15 cellular contexts compared by ENCODE assay signal in the genomic region with DNA sequence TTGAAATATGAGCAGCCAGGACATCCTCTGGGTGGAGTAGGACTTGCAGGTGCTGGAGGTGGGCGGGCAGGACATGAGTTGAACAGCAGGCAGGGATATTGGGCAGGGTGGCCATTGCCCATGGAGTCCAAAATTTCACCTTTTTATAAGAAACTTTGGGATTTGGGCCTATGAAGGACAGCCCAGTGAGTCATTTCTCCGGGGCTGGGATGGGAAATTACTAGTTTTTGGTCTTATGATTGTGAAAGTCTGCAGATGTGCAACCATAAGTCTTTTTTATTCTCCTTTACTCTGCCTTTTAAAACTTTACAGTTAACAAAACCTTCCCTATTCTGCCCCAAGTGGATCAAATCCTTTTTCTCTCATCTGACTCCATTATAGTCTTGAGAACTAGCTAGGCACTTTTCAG.
A peak's percentile ranks its signal among the peaks of the same experiment; 100 is the strongest.
DNase-seq lines count a peak whose midpoint lies in the region; ATAC-seq and TF ChIP-seq lines count a peak whose summit lies in the region.
"Had no signal": no experiment of that assay in that cellular context is flagged by ENCODE, and none has a peak within 500 bp of the region (broad histone marks: within the 10 kb centered on the region; RNA-seq: fewer than 3 reads in every experiment).

No MANE protein-coding gene starts in this region.

- no peak overlapping the region for H3K4me3 Mint-ChIP-seq in stimulated activated effector memory CD8-positive, alpha-beta T cell treated with anti-CD3 and anti-CD28 coated beads, Interleukin-12 subunit alpha, Interleukin-12 subunit beta, amount 100 ng/mL, for 72 hours
- H3K4me3 Mint-ChIP-seq: T-helper 17 cell had no signal

- H3K36me3 Mint-ChIP-seq in stimulated activated effector memory CD8-positive, alpha-beta T cell treated with anti-CD3 and anti-CD28 coated beads, Interleukin-12 subunit alpha, Interleukin-12 subunit beta, amount 100 ng/mL, for 72 hours, result no peaks in the 10 kb centered on the region

- intact Hi-C loops in colonic mucosa (cut with DNase I), result no loop called here

- H3K4me3 ChIP-seq in colonic mucosa (no peak overlapping the region), skeletal muscle tissue (ENCODE audit: low read length in 3 of 3) (no peak overlapping the region)
- H3K4me3 ChIP-seq: dorsolateral prefrontal cortex, upper lobe of right lung had no signal

- ATAC-seq in stimulated activated effector memory CD8-positive, alpha-beta T cell treated with anti-CD3 and anti-CD28 coated beads, Interleukin-12 subunit alpha, Interleukin-12 subunit beta, amount 100 ng/mL, for 72 hours, result no peak
- ATAC-seq: T-helper 17 cell, upper lobe of right lung had no signal

- H3K27me3 ChIP-seq in colonic mucosa (peaks cover 3% of the 10 kb centered on the region), skeletal muscle tissue (ENCODE audit: control insufficient read depth in 3 of 3, insufficient read depth in 3 of 3, low read length in 3 of 3) (no peaks in the 10 kb centered on the region)
- H3K27me3 ChIP-seq: upper lobe of right lung had no signal

- TF ChIP-seq CTCF in colonic mucosa (IDR thresholded peaks at IDR 0.05), result no peak

- peak; percentile 58 for DNase-seq in GM03348 (ENCODE audit: low spot score)
- no peak for DNase-seq in colonic mucosa
- DNase-seq in iris pigment epithelial cell (ENCODE audit: low read depth), result peak; percentile 63
- no peak for DNase-seq in UCSD-AML1 (lab: John Stamatoyannopoulos, UW; ENCODE audit: unreplicated experiment)
- no peak for DNase-seq in RPMI8226
- no peak for DNase-seq in stimulated activated CD8-positive, alpha-beta memory T cell treated with anti-CD3 and anti-CD28 coated beads, Interleukin-4, amount 100 ng/mL, for 48 hours
- no peak for DNase-seq in stimulated activated effector memory CD8-positive, alpha-beta T cell treated with anti-CD3 and anti-CD28 coated beads, Interleukin-12 subunit alpha, Interleukin-12 subunit beta, amount 100 ng/mL, for 72 hours (ENCODE audit: low spot score in 2 of 2)
- DNase-seq: activated CD4-positive, alpha-beta T cell treated with anti-CD3 and anti-CD28 coated beads for 4 hours; DMS153; dorsolateral prefrontal cortex; left cardiac atrium; NCI-H524 treated with DMSO at 0.1 percent for 48 hours; T-helper 17 cell; upper lobe of right lung had no signal

- H3K9me3 ChIP-seq in colonic mucosa (no peaks in the 10 kb centered on the region), skeletal muscle tissue (ENCODE audit: control insufficient read depth in 3 of 3, low read length in 3 of 3) (no peaks in the 10 kb centered on the region)
- H3K9me3 ChIP-seq: upper lobe of right lung had no signal

- no peaks in the 10 kb centered on the region for H3K4me1 ChIP-seq in colonic mucosa
- peaks cover 9 to 20% (median 19%) of the 10 kb centered on the region in 3 donors for H3K4me1 ChIP-seq in skeletal muscle tissue (ENCODE audit: control insufficient read depth in 3 of 3, insufficient read depth in 3 of 3, low read length in 3 of 3)

- H3K9me3 Mint-ChIP-seq in stimulated activated effector memory CD8-positive, alpha-beta T cell treated with anti-CD3 and anti-CD28 coated beads, Interleukin-12 subunit alpha, Interleukin-12 subunit beta, amount 100 ng/mL, for 72 hours, result no peaks in the 10 kb centered on the region

- no peak overlapping the region for H3K27ac Mint-ChIP-seq in stimulated activated effector memory CD8-positive, alpha-beta T cell treated with anti-CD3 and anti-CD28 coated beads, Interleukin-12 subunit alpha, Interleukin-12 subunit beta, amount 100 ng/mL, for 72 hours

- no peaks in the 10 kb centered on the region for H3K36me3 ChIP-seq in colonic mucosa
- no peaks in the 10 kb centered on the region for H3K36me3 ChIP-seq in skeletal muscle tissue (ENCODE audit: control insufficient read depth in 3 of 3, insufficient read depth in 3 of 3, low read length in 3 of 3)
- H3K36me3 ChIP-seq: upper lobe of right lung had no signal

- H3K4me1 Mint-ChIP-seq in stimulated activated effector memory CD8-positive, alpha-beta T cell treated with anti-CD3 and anti-CD28 coated beads, Interleukin-12 subunit alpha, Interleukin-12 subunit beta, amount 100 ng/mL, for 72 hours, result peaks cover 6% of the 10 kb centered on the region

- H3K9ac ChIP-seq in colonic mucosa (ENCODE audit: low read depth in 2 of 2, low read length in 2 of 2), result no peak overlapping the region
- no peak overlapping the region for H3K9ac ChIP-seq in skeletal muscle tissue (ENCODE audit: low read depth in 1 of 3, low read length in 3 of 3)

- H3K27ac ChIP-seq in colonic mucosa, result peak overlapping the region; percentile 55
- H3K27ac ChIP-seq in skeletal muscle tissue (ENCODE audit: low read depth, low read length), result peak overlapping the region; percentile 76
- H3K27ac ChIP-seq: upper lobe of right lung had no signal

Comparison
In these comparisons a context has a peak if more than half of its experiments do, and no peak if none do; other contexts are left out.
1. DNase-seq: peak in GM03348 (single experiment) and iris pigment epithelial cell (single experiment); none in colonic mucosa (single experiment), UCSD-AML1 (single experiment), RPMI8226 (single experiment), stimulated activated CD8-positive, alpha-beta memory T cell treated with anti-CD3 and anti-CD28 coated beads, Interleukin-4, amount 100 ng/mL, for 48 hours (single experiment) and stimulated activated effector memory CD8-positive, alpha-beta T cell treated with anti-CD3 and anti-CD28 coated beads, Interleukin-12 subunit alpha, Interleukin-12 subunit beta, amount 100 ng/mL, for 72 hours (0 of 2).